8 cellular contexts compared by ENCODE assay signal in the genomic region with DNA sequence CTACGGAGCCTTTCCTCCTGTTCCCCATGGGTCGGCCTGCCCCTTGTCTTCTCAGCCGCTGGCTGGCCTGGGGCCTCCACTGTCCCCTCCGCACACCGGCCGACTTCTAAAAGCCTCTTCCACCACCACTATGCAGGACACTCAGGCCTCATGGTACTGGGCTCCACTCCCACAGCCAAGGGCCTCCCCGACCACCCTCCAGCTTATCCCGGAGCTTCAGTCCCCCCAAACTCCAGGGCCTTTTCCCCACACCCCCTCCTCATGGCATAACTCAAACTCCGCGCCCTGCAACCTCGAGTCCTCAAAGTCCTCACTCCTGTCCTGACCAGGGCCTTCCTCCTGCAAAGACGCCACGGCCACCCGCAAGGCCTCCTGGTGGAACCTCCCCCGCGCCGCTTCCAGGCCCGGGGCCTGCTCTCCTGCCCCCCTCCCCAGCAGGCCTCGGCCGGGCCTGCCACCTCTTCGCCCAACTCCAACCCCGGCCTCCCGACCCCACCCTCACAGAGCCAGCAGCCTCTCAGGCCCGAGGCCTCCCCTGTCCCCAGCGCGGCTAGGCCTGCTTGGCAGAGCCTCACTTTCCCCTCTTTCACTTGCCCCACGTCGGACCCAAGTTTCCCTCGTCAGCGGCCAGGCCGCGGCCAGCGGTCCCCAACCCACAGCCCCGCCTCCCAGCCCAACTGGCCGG. TPM values are rescaled to one million over a fixed set of nuclear protein-coding genes. Genes with fewer than 3 reads are reported as not detected.
DNase-seq lines count a peak whose midpoint lies in the region; ATAC-seq and TF ChIP-seq lines count a peak whose summit lies in the region.

No MANE protein-coding gene starts in this region.

- POLR2A ChIA-PET in GM10248 (lab: Yijun Ruan, JAX): interaction anchor here (1.4 kb wide), 1 partner anchor 32 kb away, joined by 3 read pairs; no protein-coding TSS in a partner anchor
- POLR2A ChIA-PET in activated CD8-positive, alpha-beta T cell treated with anti-CD3 and anti-CD28 coated beads, Interleukin-2, amount 10 ng/mL, durations not matched to agents 7 days and 5 days (lab: Charles Lee): interaction anchor here (0.9 kb wide), 1 partner anchor 11 kb away, joined by 3 read pairs; no protein-coding TSS in a partner anchor

- peak overlapping the region; percentile 94 for H3K4me3 Mint-ChIP-seq in activated CD8-positive, alpha-beta T cell treated with anti-CD3 and anti-CD28 coated beads, Interleukin-2, amount 10 ng/mL, durations not matched to agents 7 days and 5 days

- H3K27me3 Mint-ChIP-seq in activated CD8-positive, alpha-beta T cell treated with anti-CD3 and anti-CD28 coated beads, Interleukin-2, amount 10 ng/mL, durations not matched to agents 7 days and 5 days (ENCODE audit: low read depth): no peaks in the 10 kb centered on the region

- DNase-seq in GM10248 (ENCODE audit: extremely low spot score) (peak; percentile 35), glomerular visceral epithelial cell (ENCODE audit: extremely low spot score) (peak; percentile 35), omental fat pad (ENCODE audit: low spot score) (no peak), DMS79 (lab: John Stamatoyannopoulos, UW) (no peak), putamen (ENCODE audit: low spot score) (no peak)
- DNase-seq in activated CD8-positive, alpha-beta T cell treated with anti-CD3 and anti-CD28 coated beads, Interleukin-2, amount 10 ng/mL, durations not matched to agents 7 days and 5 days: peak; percentile 42

- H3K27ac Mint-ChIP-seq in activated CD8-positive, alpha-beta T cell treated with anti-CD3 and anti-CD28 coated beads, Interleukin-2, amount 10 ng/mL, durations not matched to agents 7 days and 5 days: peak overlapping the region; percentile 99

- TF ChIP-seq EP300 in Ishikawa (IDR thresholded peaks at IDR 0.05; ENCODE audit: borderline replicate concordance): no peak

- CTCF ChIA-PET in GM10248 (lab: Yijun Ruan, JAX): interaction anchor here (0.6 to 1.0 kb wide), 3 partner anchors 11 to 46 kb away, joined by 3 to 5 read pairs (median 5); no protein-coding TSS in a partner anchor
- CTCF ChIA-PET in activated CD8-positive, alpha-beta T cell treated with anti-CD3 and anti-CD28 coated beads, Interleukin-2, amount 10 ng/mL, durations not matched to agents 7 days and 5 days (lab: Charles Lee): interaction anchor here (1.7 kb wide), 1 partner anchor 46 kb away, joined by 9 read pairs; no protein-coding TSS in a partner anchor

- TF ChIP-seq CTCF in GM10248 (IDR thresholded peaks at IDR 0.05; ENCODE audit: control extremely low read depth, extremely low read depth, low read depth, missing control alignments) (no peak), omental fat pad (IDR thresholded peaks at IDR 0.05) (no peak)

- no peak for TF ChIP-seq RAD21 in Ishikawa (IDR thresholded peaks at IDR 0.05; ENCODE audit: low read depth)

- no peaks in the 10 kb centered on the region for H3K9me3 Mint-ChIP-seq in activated CD8-positive, alpha-beta T cell treated with anti-CD3 and anti-CD28 coated beads, Interleukin-2, amount 10 ng/mL, durations not matched to agents 7 days and 5 days (ENCODE audit: insufficient read depth)

- ATAC-seq in activated CD8-positive, alpha-beta T cell treated with anti-CD3 and anti-CD28 coated beads, Interleukin-2, amount 10 ng/mL, durations not matched to agents 7 days and 5 days: peak; percentile 5
- peak; percentile 11 for ATAC-seq in omental fat pad (ENCODE audit: low FRiP score)
- no peak for ATAC-seq in HG03139 (IDR thresholded peaks at IDR 0.05; ENCODE audit: unreplicated experiment)

- H3K4me1 Mint-ChIP-seq in activated CD8-positive, alpha-beta T cell treated with anti-CD3 and anti-CD28 coated beads, Interleukin-2, amount 10 ng/mL, durations not matched to agents 7 days and 5 days (ENCODE audit: low read depth): peaks cover 33% of the 10 kb centered on the region

- peaks cover 28% of the 10 kb centered on the region for H3K36me3 Mint-ChIP-seq in activated CD8-positive, alpha-beta T cell treated with anti-CD3 and anti-CD28 coated beads, Interleukin-2, amount 10 ng/mL, durations not matched to agents 7 days and 5 days (ENCODE audit: low read depth)

TF ChIP-seq in Ishikawa, 13 proteins besides CTCF, POLR2A, EP300 and RAD21:
- TF ChIP-seq EGR1 (IDR thresholded peaks at IDR 0.05) (no peak), FOXM1 (IDR thresholded peaks at IDR 0.05; ENCODE audit: borderline replicate concordance, low read depth) (no peak), CREB1 (IDR thresholded peaks at IDR 0.05; ENCODE audit: low read depth) (no peak), ZBTB7A (IDR thresholded peaks at IDR 0.05; ENCODE audit: low read depth) (peak; percentile 15; the same call in 1 of the 2 replicates), CEBPB (IDR thresholded peaks at IDR 0.05) (no peak), YY1 (IDR thresholded peaks at IDR 0.05; ENCODE audit: low read depth) (peak; percentile 37; the same call in 1 of the 2 replicates), TEAD4 (IDR thresholded peaks at IDR 0.05) (no peak), NFIC (IDR thresholded peaks at IDR 0.05) (no peak), TCF12 (IDR thresholded peaks at IDR 0.05; ENCODE audit: low read depth) (0 out of 2 replicates have a peak, but pooled peaks have one; percentile 38), TAF1 (IDR thresholded peaks at IDR 0.05; ENCODE audit: low read depth) (no peak)
- TF ChIP-seq, protein P1, sequence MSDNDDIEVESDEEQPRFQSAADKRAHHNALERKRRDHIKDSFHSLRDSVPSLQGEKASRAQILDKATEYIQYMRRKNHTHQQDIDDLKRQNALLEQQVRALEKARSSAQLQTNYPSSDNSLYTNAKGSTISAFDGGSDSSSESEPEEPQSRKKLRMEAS (IDR thresholded peaks at IDR 0.05): peak; percentile 45; the same call in 1 of the 2 replicates
- TF ChIP-seq, protein P2, sequence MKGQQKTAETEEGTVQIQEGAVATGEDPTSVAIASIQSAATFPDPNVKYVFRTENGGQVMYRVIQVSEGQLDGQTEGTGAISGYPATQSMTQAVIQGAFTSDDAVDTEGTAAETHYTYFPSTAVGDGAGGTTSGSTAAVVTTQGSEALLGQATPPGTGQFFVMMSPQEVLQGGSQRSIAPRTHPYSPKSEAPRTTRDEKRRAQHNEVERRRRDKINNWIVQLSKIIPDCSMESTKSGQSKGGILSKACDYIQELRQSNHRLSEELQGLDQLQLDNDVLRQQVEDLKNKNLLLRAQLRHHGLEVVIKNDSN (IDR thresholded peaks at IDR 0.05): no peak
- TF ChIP-seq, protein P3, sequence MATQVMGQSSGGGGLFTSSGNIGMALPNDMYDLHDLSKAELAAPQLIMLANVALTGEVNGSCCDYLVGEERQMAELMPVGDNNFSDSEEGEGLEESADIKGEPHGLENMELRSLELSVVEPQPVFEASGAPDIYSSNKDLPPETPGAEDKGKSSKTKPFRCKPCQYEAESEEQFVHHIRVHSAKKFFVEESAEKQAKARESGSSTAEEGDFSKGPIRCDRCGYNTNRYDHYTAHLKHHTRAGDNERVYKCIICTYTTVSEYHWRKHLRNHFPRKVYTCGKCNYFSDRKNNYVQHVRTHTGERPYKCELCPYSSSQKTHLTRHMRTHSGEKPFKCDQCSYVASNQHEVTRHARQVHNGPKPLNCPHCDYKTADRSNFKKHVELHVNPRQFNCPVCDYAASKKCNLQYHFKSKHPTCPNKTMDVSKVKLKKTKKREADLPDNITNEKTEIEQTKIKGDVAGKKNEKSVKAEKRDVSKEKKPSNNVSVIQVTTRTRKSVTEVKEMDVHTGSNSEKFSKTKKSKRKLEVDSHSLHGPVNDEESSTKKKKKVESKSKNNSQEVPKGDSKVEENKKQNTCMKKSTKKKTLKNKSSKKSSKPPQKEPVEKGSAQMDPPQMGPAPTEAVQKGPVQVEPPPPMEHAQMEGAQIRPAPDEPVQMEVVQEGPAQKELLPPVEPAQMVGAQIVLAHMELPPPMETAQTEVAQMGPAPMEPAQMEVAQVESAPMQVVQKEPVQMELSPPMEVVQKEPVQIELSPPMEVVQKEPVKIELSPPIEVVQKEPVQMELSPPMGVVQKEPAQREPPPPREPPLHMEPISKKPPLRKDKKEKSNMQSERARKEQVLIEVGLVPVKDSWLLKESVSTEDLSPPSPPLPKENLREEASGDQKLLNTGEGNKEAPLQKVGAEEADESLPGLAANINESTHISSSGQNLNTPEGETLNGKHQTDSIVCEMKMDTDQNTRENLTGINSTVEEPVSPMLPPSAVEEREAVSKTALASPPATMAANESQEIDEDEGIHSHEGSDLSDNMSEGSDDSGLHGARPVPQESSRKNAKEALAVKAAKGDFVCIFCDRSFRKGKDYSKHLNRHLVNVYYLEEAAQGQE (IDR thresholded peaks at IDR 0.05; ENCODE audit: low read depth): no peak

RNA-seq across cellular contexts. Expression of a gene that starts 1.9 kb away (rescaled TPM):
- total RNA-seq in activated CD8-positive, alpha-beta T cell treated with anti-CD3 and anti-CD28 coated beads, Interleukin-2, amount 10 ng/mL, durations not matched to agents 7 days and 5 days: 10 to 100 TPM; 32.6 to 33.9 TPM
- total RNA-seq in omental fat pad: 100 to 1,000 TPM in 1 of 4 donors, 10 to 100 TPM in 3; 65.3 to 108 (median 73.2) TPM

RNA-seq across cellular contexts. Expression of a gene that starts 1.9 kb away (rescaled TPM):
- 100 to 1,000 TPM; 333 to 343 TPM for total RNA-seq in activated CD8-positive, alpha-beta T cell treated with anti-CD3 and anti-CD28 coated beads, Interleukin-2, amount 10 ng/mL, durations not matched to agents 7 days and 5 days
- total RNA-seq in omental fat pad: 100 to 1,000 TPM; 398 to 609 (median 515) TPM

RNA-seq across cellular contexts. Expression of a gene that starts 39.1 kb away (rescaled TPM):
- total RNA-seq in activated CD8-positive, alpha-beta T cell treated with anti-CD3 and anti-CD28 coated beads, Interleukin-2, amount 10 ng/mL, durations not matched to agents 7 days and 5 days: 10 to 100 TPM; 22.3 to 22.5 TPM
- total RNA-seq in omental fat pad: 10 to 100 TPM; 19.5 to 26.3 (median 22.2) TPM

RNA-seq across cellular contexts. Expression of a gene that starts 54.0 kb away (rescaled TPM):
- 10 to 100 TPM; 59.3 to 63.9 TPM for total RNA-seq in activated CD8-positive, alpha-beta T cell treated with anti-CD3 and anti-CD28 coated beads, Interleukin-2, amount 10 ng/mL, durations not matched to agents 7 days and 5 days
- total RNA-seq in omental fat pad: 1 to 10 TPM in 1 of 4 donors, under 1 TPM in 1, not detected in 2; 0.28 to 1.4 TPM

Comparison
In these comparisons a context has a peak if more than half of its experiments do, and no peak if none do; other contexts are left out.
1. DNase-seq: peak in GM10248 (single experiment), activated CD8-positive, alpha-beta T cell treated with anti-CD3 and anti-CD28 coated beads, Interleukin-2, amount 10 ng/mL, durations not matched to agents 7 days and 5 days (single experiment) and glomerular visceral epithelial cell (single experiment); none in omental fat pad (single experiment), DMS79 (single experiment) and putamen (single experiment).